32 cellular contexts compared by ENCODE assay signal in the genomic region with DNA sequence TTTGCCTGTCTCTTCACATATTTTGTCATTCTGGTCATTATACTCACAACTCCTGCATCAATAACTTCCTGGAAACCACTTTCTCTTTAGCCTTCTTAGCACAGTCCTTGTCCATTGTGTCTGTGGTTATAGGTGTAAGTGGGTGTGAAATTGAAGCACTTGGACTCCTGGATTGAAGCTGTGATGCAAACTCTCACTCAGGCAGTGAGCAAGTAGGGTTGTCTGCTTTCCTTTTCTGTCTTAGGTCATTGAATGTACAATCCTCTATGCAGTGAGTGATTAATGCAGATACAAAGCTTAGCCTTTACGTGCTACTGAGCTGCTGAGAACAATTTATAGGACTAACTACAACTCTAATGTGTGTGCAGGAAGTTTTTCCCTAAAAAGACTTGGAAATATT. TPM values are rescaled to one million over a fixed set of nuclear protein-coding genes. Genes with fewer than 3 reads are reported as not detected.
DNase-seq lines count a peak whose midpoint lies in the region; ATAC-seq and TF ChIP-seq lines count a peak whose summit lies in the region.
"Had no signal": no experiment of that assay in that cellular context is flagged by ENCODE, and none has a peak within 500 bp of the region (broad histone marks: within the 10 kb centered on the region; RNA-seq: fewer than 3 reads in every experiment).

No MANE protein-coding gene starts in this region.

- peaks cover 7% of the 10 kb centered on the region for H3K9me2 ChIP-seq in GM23338 (ENCODE audit: insufficient read depth)

- 0 out of 2 replicates have a peak overlapping the region, but pooled peaks have one; percentile 41 for H3K27ac Mint-ChIP-seq in GM23338
- H3K27ac Mint-ChIP-seq: activated naive CD8-positive, alpha-beta T cell treated with anti-CD3 and anti-CD28 coated beads, Interleukin-2, amount 10 ng/mL, durations not matched to agents 7 days and 5 days; naive thymus-derived CD8-positive, alpha-beta T cell; progenitor cell of endocrine pancreas had no signal

- no peaks in the 10 kb centered on the region for H3K27me3 ChIP-seq in GM23338 (ENCODE audit: insufficient read depth)
- H3K27me3 ChIP-seq: BLaER1, colonic mucosa, right lobe of liver, stomach, thyroid gland had no signal

- TF ChIP-seq CTCF in GM23338 (conservative IDR thresholded peaks at IDR 0.05; ENCODE audit: low read depth in 2 of 2) = no peak

- no peaks in the 10 kb centered on the region for H3F3A ChIP-seq in GM23338 (replicated peaks; ENCODE audit: low read depth)

- no peak overlapping the region for H3K4me2 ChIP-seq in GM23338
- H3K4me2 ChIP-seq: BLaER1 had no signal

- H3K4me1 ChIP-seq in GM23338 (ENCODE audit: insufficient read depth) = 0 out of 2 replicates have a peak, but pooled peaks cover 3% of the 10 kb centered on the region
- H3K4me1 ChIP-seq: BLaER1, colonic mucosa, right lobe of liver, stomach, thyroid gland had no signal

- H3K27ac ChIP-seq in GM23338 (ENCODE audit: low read depth) = no peak overlapping the region
- H3K27ac ChIP-seq: BLaER1, colonic mucosa, right lobe of liver, stomach, thyroid gland, VCaP had no signal

- no peak for ATAC-seq in GM23338
- ATAC-seq: activated T-cell treated with anti-CD3 and anti-CD28 coated beads, Interleukin-2, amount 50 U/mL, for 4 hours; left cardiac atrium; naive thymus-derived CD8-positive, alpha-beta T cell; Panc1; right lobe of liver had no signal

- no peak overlapping the region for H3K4me3 Mint-ChIP-seq in GM23338
- H3K4me3 Mint-ChIP-seq: activated naive CD8-positive, alpha-beta T cell treated with anti-CD3 and anti-CD28 coated beads, Interleukin-2, amount 10 ng/mL, durations not matched to agents 7 days and 5 days; activated T-cell treated with anti-CD3 and anti-CD28 coated beads, Interleukin-2, amount 50 U/mL, for 4 hours; naive thymus-derived CD8-positive, alpha-beta T cell had no signal

- peaks cover 23% of the 10 kb centered on the region; the same call in 2 of the 3 replicates for H3K4me1 Mint-ChIP-seq in GM23338
- H3K4me1 Mint-ChIP-seq: activated naive CD8-positive, alpha-beta T cell treated with anti-CD3 and anti-CD28 coated beads, Interleukin-2, amount 10 ng/mL, durations not matched to agents 7 days and 5 days; naive thymus-derived CD8-positive, alpha-beta T cell had no signal

- no peaks in the 10 kb centered on the region for H3K9me3 Mint-ChIP-seq in GM23338
- H3K9me3 Mint-ChIP-seq: activated naive CD8-positive, alpha-beta T cell treated with anti-CD3 and anti-CD28 coated beads, Interleukin-2, amount 10 ng/mL, durations not matched to agents 7 days and 5 days; activated T-cell treated with anti-CD3 and anti-CD28 coated beads, Interleukin-2, amount 50 U/mL, for 4 hours had no signal

- H3K27me3 Mint-ChIP-seq in GM23338 (ENCODE audit: insufficient read depth, low read depth, poor library complexity) = no peaks in the 10 kb centered on the region
- H3K27me3 Mint-ChIP-seq: activated naive CD8-positive, alpha-beta T cell treated with anti-CD3 and anti-CD28 coated beads, Interleukin-2, amount 10 ng/mL, durations not matched to agents 7 days and 5 days; naive thymus-derived CD8-positive, alpha-beta T cell; progenitor cell of endocrine pancreas had no signal

- H3K79me2 ChIP-seq in GM23338 (replicated peaks; ENCODE audit: insufficient read depth) = no peaks in the 10 kb centered on the region

- no peaks in the 10 kb centered on the region for H3K36me3 Mint-ChIP-seq in GM23338 (ENCODE audit: low read depth)
- H3K36me3 Mint-ChIP-seq: activated naive CD8-positive, alpha-beta T cell treated with anti-CD3 and anti-CD28 coated beads, Interleukin-2, amount 10 ng/mL, durations not matched to agents 7 days and 5 days; naive thymus-derived CD8-positive, alpha-beta T cell had no signal

- H3K4me3 ChIP-seq in GM23338 = no peak overlapping the region
- H3K4me3 ChIP-seq in skeletal muscle cell (ENCODE audit: low read depth, low read length) = no peak overlapping the region
- H3K4me3 ChIP-seq: BLaER1, colonic mucosa, lung, right lobe of liver, stomach, thyroid gland had no signal

- H2AFZ ChIP-seq in GM23338 = no peak overlapping the region

- no peaks in the 10 kb centered on the region for H3K36me3 ChIP-seq in GM23338 (ENCODE audit: insufficient read depth)
- H3K36me3 ChIP-seq: BLaER1, colonic mucosa, right lobe of liver, stomach, thyroid gland had no signal

- H4K20me1 ChIP-seq in GM23338 (replicated peaks; ENCODE audit: insufficient read depth) = no peaks in the 10 kb centered on the region
- H4K20me1 ChIP-seq: BLaER1 had no signal

- DNase-seq in GM23338 (ENCODE audit: low spot score) = no peak
- DNase-seq in NCI-H2107 (lab: John Stamatoyannopoulos, UW) = peak; percentile 18
- DNase-seq in OCI-M1 (lab: John Stamatoyannopoulos, UW) = peak; percentile 36
- DNase-seq in skeletal muscle cell (ENCODE audit: low read depth) = peak; percentile 16
- no peak for DNase-seq in SHP77 (lab: John Stamatoyannopoulos, UW)
- no peak for DNase-seq in ureter (ENCODE audit: low spot score)
- no peak for DNase-seq in NCI-H524 (lab: John Stamatoyannopoulos, UW)
- DNase-seq: activated CD4-positive, alpha-beta T cell treated with anti-CD3 and anti-CD28 coated beads for 48 hours; activated gamma-delta T cell; activated naive CD8-positive, alpha-beta T cell treated with anti-CD3 and anti-CD28 coated beads, Interleukin-2, amount 10 ng/mL, durations not matched to agents 7 days and 5 days; activated T-cell treated with anti-CD3 and anti-CD28 coated beads, Interleukin-2, amount 50 U/mL, for 4 hours; aorta; colonic mucosa; DMS153; effector CD8-positive, alpha-beta T cell; hippocampal formation; left cardiac atrium; naive thymus-derived CD8-positive, alpha-beta T cell; NCI-H1092; NCI-H2029 treated with DMSO at 0.1 percent for 48 hours; NCI-H446; right lobe of liver; SIG-M5; stimulated activated CD4-positive, alpha-beta T cell treated with anti-CD3 and anti-CD28 coated beads, Interleukin-2, amount 100 ng/mL, for 48 hours; stomach; SW 1271; thyroid gland had no signal

TF ChIP-seq in GM23338, 12 proteins besides CTCF, POLR2A, EP300 and RAD21:
- no peak for TF ChIP-seq POLR2AphosphoS5 (IDR thresholded peaks at IDR 0.05; ENCODE audit: low read depth)
TF ChIP-seq in GM23338: peak in this region for 0.

RNA-seq across cellular contexts. Expression of a gene that starts 54.8 kb away (rescaled TPM):
- 1.9 and 4.0 TPM in 2 replicates for total RNA-seq in GM23338 (2014; rRNA removed; shearing (Covaris generic))
- polyA plus RNA-seq in GM23338 (2016; fragmentation: Nextera tagmentation; extraction: Ambion mirVana) = 0.63 and 0.92 TPM in 2 replicates
- total RNA-seq in ureter = 6.7 TPM
- total RNA-seq: activated naive CD8-positive, alpha-beta T cell treated with anti-CD3 and anti-CD28 coated beads, Interleukin-2, amount 10 ng/mL, durations not matched to agents 7 days and 5 days; activated T-cell treated with anti-CD3 and anti-CD28 coated beads, Interleukin-2, amount 50 U/mL, for 4 hours; naive thymus-derived CD8-positive, alpha-beta T cell had no signal
- polyA plus RNA-seq: naive thymus-derived CD8-positive, alpha-beta T cell had no signal

Comparison
In these comparisons a context has a peak if more than half of its experiments do, and no peak if none do; other contexts are left out.
1. DNase-seq: peak in NCI-H2107 (single experiment), OCI-M1 (single experiment) and skeletal muscle cell (single experiment); none in GM23338 (single experiment), SHP77 (0 of 2), ureter (single experiment) and NCI-H524 (0 of 2).